31 cellular contexts compared by ENCODE assay signal in genomic region chr2:25176138-25176537, GRCh38. TPM values are rescaled to one million over a fixed set of nuclear protein-coding genes. Genes with fewer than 3 reads are reported as not detected.
"Had no signal": no experiment of that assay in that cellular context is flagged by ENCODE, and none has a peak within 500 bp of the region (broad histone marks: within the 10 kb centered on the region; RNA-seq: fewer than 3 reads in every experiment).

No MANE protein-coding gene starts in this region.

- H3K9me3 ChIP-seq: ascending aorta, body of pancreas, SJCRH30, SK-N-SH had no signal

- H3K27ac Mint-ChIP-seq: activated CD4-positive, alpha-beta memory T cell treated with anti-CD3 and anti-CD28 coated beads for 36 hours; activated CD4-positive, alpha-beta T cell treated with anti-CD3 and anti-CD28 coated beads, Interleukin-2, amount 10 ng/mL, durations not matched to agents 7 days and 5 days; activated naive CD4-positive, alpha-beta T cell treated with anti-CD3 and anti-CD28 coated beads, Interleukin-2, amount 50 U/mL, for 72 hours; activated naive CD8-positive, alpha-beta T cell treated with anti-CD3 and anti-CD28 coated beads, Interleukin-2, amount 50 U/mL, for 24 hours; T-helper 17 cell had no signal

- FAIRE-seq: bronchial epithelial cell, TTC549 had no signal

- H3K4me1 ChIP-seq: ascending aorta, body of pancreas, SJCRH30 had no signal

- ATAC-seq: activated naive CD4-positive, alpha-beta T cell treated with anti-CD3 and anti-CD28 coated beads, Interleukin-2, amount 50 U/mL, for 72 hours; activated naive CD8-positive, alpha-beta T cell treated with anti-CD3 and anti-CD28 coated beads, Interleukin-2, amount 50 U/mL, for 24 hours; activated T-cell treated with anti-CD3 and anti-CD28 coated beads, Interleukin-2, amount 50 U/mL, for 4 hours; body of pancreas; T-helper 17 cell had no signal

- H3K27me3 ChIP-seq: ascending aorta, body of pancreas had no signal

- H3K27ac ChIP-seq: ascending aorta, body of pancreas, coronary artery, SJCRH30, VCaP had no signal

- H3K9me3 Mint-ChIP-seq: activated CD4-positive, alpha-beta memory T cell treated with anti-CD3 and anti-CD28 coated beads for 36 hours; activated CD4-positive, alpha-beta T cell treated with anti-CD3 and anti-CD28 coated beads, Interleukin-2, amount 10 ng/mL, durations not matched to agents 7 days and 5 days; activated naive CD4-positive, alpha-beta T cell treated with anti-CD3 and anti-CD28 coated beads, Interleukin-2, amount 50 U/mL, for 72 hours; activated naive CD8-positive, alpha-beta T cell treated with anti-CD3 and anti-CD28 coated beads, Interleukin-2, amount 50 U/mL, for 24 hours; activated T-cell treated with anti-CD3 and anti-CD28 coated beads, Interleukin-2, amount 50 U/mL, for 4 hours had no signal

- DNase-seq: activated CD4-positive, alpha-beta memory T cell treated with anti-CD3 and anti-CD28 coated beads for 36 hours; activated CD4-positive, alpha-beta T cell treated with anti-CD3 and anti-CD28 coated beads, Interleukin-2, amount 10 ng/mL, durations not matched to agents 7 days and 5 days; activated CD4-positive, CD25-positive, alpha-beta regulatory T cell; activated CD8-positive, alpha-beta memory T cell treated with anti-CD3 and anti-CD28 coated beads for 24 hours; activated effector memory CD4-positive, alpha-beta T cell treated with anti-CD3 and anti-CD28 coated beads, Interleukin-2, amount 50 U/mL, for 16 hours; activated naive CD4-positive, alpha-beta T cell treated with Interleukin-2 at 50 U/mL for 16 hours; activated naive CD8-positive, alpha-beta T cell treated with anti-CD3 and anti-CD28 coated beads, Interleukin-2, amount 50 U/mL, for 24 hours; activated T-cell treated with anti-CD3 and anti-CD28 coated beads, Interleukin-2, amount 50 U/mL, for 4 hours; amniotic stem cell; body of pancreas; central memory CD4-positive, alpha-beta T cell; MM.1S; NCI-H1417 treated with DMSO at 0.1 percent for 48 hours; NCI-H1694 treated with DMSO at 0.1 percent for 48 hours; NCI-H2029 treated with DMSO at 0.1 percent for 48 hours; NCI-H345; NCI-H510A; NCI-H69; NK-92 treated with Interleukin-12 subunit alpha and Interleukin-12 subunit beta, amount 100 ng/mL, for 24 hours; SJCRH30; T-helper 17 cell; T-helper 9 cell had no signal

- H3K4me3 ChIP-seq: ascending aorta, body of pancreas, coronary artery, SJCRH30 had no signal

- H3K4me2 ChIP-seq: SK-N-SH had no signal

- H3K4me1 Mint-ChIP-seq: activated naive CD8-positive, alpha-beta T cell treated with anti-CD3 and anti-CD28 coated beads, Interleukin-2, amount 50 U/mL, for 24 hours had no signal

- H3K4me3 Mint-ChIP-seq: activated CD4-positive, alpha-beta memory T cell treated with anti-CD3 and anti-CD28 coated beads for 36 hours; activated CD4-positive, alpha-beta T cell treated with anti-CD3 and anti-CD28 coated beads, Interleukin-2, amount 10 ng/mL, durations not matched to agents 7 days and 5 days; activated naive CD8-positive, alpha-beta T cell treated with anti-CD3 and anti-CD28 coated beads, Interleukin-2, amount 50 U/mL, for 24 hours; activated T-cell treated with anti-CD3 and anti-CD28 coated beads, Interleukin-2, amount 50 U/mL, for 4 hours; T-helper 17 cell had no signal

- H3K36me3 Mint-ChIP-seq: activated CD4-positive, alpha-beta memory T cell treated with anti-CD3 and anti-CD28 coated beads for 36 hours; activated naive CD4-positive, alpha-beta T cell treated with anti-CD3 and anti-CD28 coated beads, Interleukin-2, amount 50 U/mL, for 72 hours had no signal

- H3K9ac ChIP-seq: SK-N-SH had no signal

- H3K36me3 ChIP-seq: ascending aorta, SJCRH30 had no signal

RNA-seq across cellular contexts. Expression of gene POMC, which starts 7.8 kb away (rescaled TPM):
- total RNA-seq: chondrocyte, OCI-LY7, SJCRH30 had no signal
- polyA plus RNA-seq: SK-N-SH had no signal
